ENCODE assay signal across 9 cellular contexts in the genomic region with DNA sequence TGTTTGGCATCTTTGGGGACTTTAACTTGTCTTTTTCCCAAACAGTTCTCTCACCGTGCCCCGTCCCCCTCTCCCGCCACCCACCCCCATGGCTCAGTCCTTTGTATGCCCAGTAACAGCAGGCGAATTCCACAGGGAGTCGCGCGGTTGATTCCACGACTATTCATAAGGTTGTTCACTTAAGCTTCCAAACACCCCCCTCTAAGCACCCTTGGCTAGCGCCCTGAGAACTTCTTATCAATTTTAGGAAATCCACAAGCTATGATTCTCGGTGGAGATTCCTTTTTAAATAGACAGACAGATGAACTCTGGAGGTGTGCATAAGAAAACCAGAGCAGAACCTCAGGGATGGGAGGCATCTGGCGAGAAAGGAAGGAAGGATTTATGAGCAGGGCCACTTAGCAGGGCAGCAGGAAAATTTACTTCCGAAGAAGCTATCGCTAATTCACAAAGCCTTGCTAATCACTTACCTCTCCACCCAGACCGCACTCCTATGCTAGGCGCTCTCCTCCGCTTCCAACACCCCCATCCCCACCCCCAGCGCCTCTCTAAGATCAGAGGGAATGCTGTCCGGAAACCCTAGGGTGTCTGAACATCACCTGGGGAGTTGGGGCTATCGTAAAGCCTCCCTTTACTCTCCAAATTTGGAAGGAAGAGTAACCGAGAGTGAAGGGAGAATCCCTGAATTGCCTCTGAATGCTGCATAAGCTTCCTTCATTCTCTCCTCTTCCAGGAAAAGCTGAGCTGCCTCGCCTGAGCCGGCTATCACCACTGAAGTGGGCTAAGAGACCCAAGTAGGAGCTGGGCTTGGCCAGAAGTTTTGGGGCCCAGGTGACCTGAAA. TPM values are rescaled to one million over a fixed set of nuclear protein-coding genes. Genes with fewer than 3 reads are reported as not detected.
DNase-seq lines count a peak whose midpoint lies in the region; ATAC-seq, FAIRE-seq and TF ChIP-seq lines count a peak whose summit lies in the region.
"Had no signal": no experiment of that assay in that cellular context is flagged by ENCODE, and none has a peak within 500 bp of the region (broad histone marks: within the 10 kb centered on the region; RNA-seq: fewer than 3 reads in every experiment).

No MANE protein-coding gene starts in this region.

- peak overlapping the region; percentile 53 to 64 for H3K4me3 ChIP-seq in right atrium auricular region

- TF ChIP-seq CTCF in right atrium auricular region (IDR thresholded peaks at IDR 0.05) = no peak
- no peak for TF ChIP-seq CTCF in progenitor cell of endocrine pancreas (IDR thresholded peaks at IDR 0.05; ENCODE audit: unreplicated experiment)

- DNase-seq in right atrium auricular region (ENCODE audit: low spot score) = no peak
- DNase-seq in progenitor cell of endocrine pancreas (ENCODE audit: low spot score, unreplicated experiment) = no peak
- no peak for DNase-seq in GM12891 (ENCODE audit: insufficient read length, low spot score)
- no peak for DNase-seq in stimulated activated CD4-positive, alpha-beta T cell treated with anti-CD3 and anti-CD28 coated beads, Interleukin-4, amount 100 ng/mL, for 24 hours
- DNase-seq in GM12892 (ENCODE audit: insufficient read length) = no peak

- no peak for ATAC-seq in activated T-helper 17 cell treated with anti-CD3 and anti-CD28 coated beads, Interleukin-2, amount 50 U/mL, for 72 hours (replicated peaks)
- no peak for ATAC-seq in GM19395 (IDR thresholded peaks at IDR 0.05; ENCODE audit: unreplicated experiment)

- H3K27me3 ChIP-seq in right atrium auricular region = peaks cover 0 to 5% of the 10 kb centered on the region in 2 donors

- no peaks in the 10 kb centered on the region for H3K36me3 Mint-ChIP-seq in activated T-helper 17 cell treated with anti-CD3 and anti-CD28 coated beads, Interleukin-2, amount 50 U/mL, for 72 hours (ENCODE audit: low read depth)
- H3K36me3 Mint-ChIP-seq in progenitor cell of endocrine pancreas (ENCODE audit: insufficient read depth) = peaks cover 8% of the 10 kb centered on the region

- peak overlapping the region; percentile 74 for H3K9ac ChIP-seq in ES-I3 (ENCODE audit: low read depth, low read length)

- H3K4me1 ChIP-seq in ES-I3 (ENCODE audit: insufficient read depth, low read length) (no peaks in the 10 kb centered on the region), right atrium auricular region (peaks cover 0 to 20% of the 10 kb centered on the region in 2 donors)

- H3K9me3 ChIP-seq in ES-I3 (ENCODE audit: control insufficient read depth, insufficient read depth, low read length) (no peaks in the 10 kb centered on the region), right atrium auricular region (no peaks in the 10 kb centered on the region)

- H3K36me3 ChIP-seq in ES-I3 (ENCODE audit: insufficient read depth, low read length) (no peaks in the 10 kb centered on the region), right atrium auricular region (no peaks in the 10 kb centered on the region)

- peak overlapping the region; percentile 81 to 86 for H3K27ac ChIP-seq in right atrium auricular region

- no peak overlapping the region for H3K27ac Mint-ChIP-seq in activated T-helper 17 cell treated with anti-CD3 and anti-CD28 coated beads, Interleukin-2, amount 50 U/mL, for 72 hours
- peak overlapping the region; percentile 71 for H3K27ac Mint-ChIP-seq in progenitor cell of endocrine pancreas

- no peak for FAIRE-seq in GM12891 (lab: Jason Lieb, UNC)
- FAIRE-seq in GM12892 (lab: Jason Lieb, UNC) = no peak
- FAIRE-seq: endometrium had no signal

- peak overlapping the region; percentile 57 for H3K4me3 Mint-ChIP-seq in activated T-helper 17 cell treated with anti-CD3 and anti-CD28 coated beads, Interleukin-2, amount 50 U/mL, for 72 hours
- H3K4me3 Mint-ChIP-seq in progenitor cell of endocrine pancreas (ENCODE audit: low read depth) = peak overlapping the region; percentile 92

- no peaks in the 10 kb centered on the region for H3K4me1 Mint-ChIP-seq in activated T-helper 17 cell treated with anti-CD3 and anti-CD28 coated beads, Interleukin-2, amount 50 U/mL, for 72 hours
- peaks cover 37% of the 10 kb centered on the region for H3K4me1 Mint-ChIP-seq in progenitor cell of endocrine pancreas (ENCODE audit: low read depth)

- TF ChIP-seq POLR2A in GM12891 (IDR thresholded peaks at IDR 0.05; ENCODE audit: low read depth, low read length) = no peak
- TF ChIP-seq POLR2A in GM12892 (IDR thresholded peaks at IDR 0.05; ENCODE audit: low read depth, low read length) = no peak

- H3K9me3 Mint-ChIP-seq in activated T-helper 17 cell treated with anti-CD3 and anti-CD28 coated beads, Interleukin-2, amount 50 U/mL, for 72 hours = no peaks in the 10 kb centered on the region
- H3K9me3 Mint-ChIP-seq in progenitor cell of endocrine pancreas (ENCODE audit: low read depth) = no peaks in the 10 kb centered on the region

- H3K27me3 Mint-ChIP-seq in activated T-helper 17 cell treated with anti-CD3 and anti-CD28 coated beads, Interleukin-2, amount 50 U/mL, for 72 hours = peaks cover 49% of the 10 kb centered on the region
- peaks cover 10% of the 10 kb centered on the region for H3K27me3 Mint-ChIP-seq in progenitor cell of endocrine pancreas

TF ChIP-seq in GM12891, 5 proteins besides CTCF, POLR2A, EP300 and RAD21:
- TF ChIP-seq SPI1 (IDR thresholded peaks at IDR 0.05; ENCODE audit: low read depth, low read length) (no peak), TAF1 (IDR thresholded peaks at IDR 0.05; ENCODE audit: low read depth, low read length) (no peak), PAX5 (IDR thresholded peaks at IDR 0.05; ENCODE audit: insufficient read depth, low read length, severe bottlenecking) (no peak), POLR2AphosphoS5 (IDR thresholded peaks at IDR 0.05; ENCODE audit: low read depth, low read length) (no peak), POU2F2 (IDR thresholded peaks at IDR 0.05; ENCODE audit: low read depth, low read length) (no peak)

RNA-seq across cellular contexts. Expression of gene UNC5C, which starts 1.7 kb away (rescaled TPM):
- under 1 TPM in 1 of 2 donors, not detected in 1; 0.13 TPM for total RNA-seq in activated T-helper 17 cell treated with anti-CD3 and anti-CD28 coated beads, Interleukin-2, amount 50 U/mL, for 72 hours
- total RNA-seq in right atrium auricular region = 1 to 10 TPM; 3.8 to 4.6 TPM
- 40.7 and 43.8 TPM in 2 replicates for total RNA-seq in progenitor cell of endocrine pancreas
- polyA plus RNA-seq in GM12891 (2012; ENCODE audit: low read depth, missing spikeins) = not detected
- not detected for polyA plus RNA-seq in GM12892 (2012; ENCODE audit: missing spikeins)

Comparison
In these comparisons a context has a peak if more than half of its experiments do, and no peak if none do; other contexts are left out.
1. RNA of gene UNC5C, which starts 1.7 kb away (total RNA-seq): 40.7 to 43.8 TPM in progenitor cell of endocrine pancreas and 3.8 to 4.6 TPM in right atrium auricular region; 0.13 TPM in activated T-helper 17 cell treated with anti-CD3 and anti-CD28 coated beads, Interleukin-2, amount 50 U/mL, for 72 hours; every median in the first group is over 4 times any median in the second.